In genomic region chr18:30135938-30136337, GRCh38 we compare ENCODE assay signal across 25 cellular contexts.
"Had no signal": no experiment of that assay in that cellular context is flagged by ENCODE, and none has a peak within 500 bp of the region (broad histone marks: within the 10 kb centered on the region; RNA-seq: fewer than 3 reads in every experiment).

No MANE protein-coding gene starts in this region.

- ATAC-seq: activated CD4-positive, alpha-beta T cell treated with anti-CD3 and anti-CD28 coated beads for 36 hours; activated T-helper 17 cell treated with anti-CD3 and anti-CD28 coated beads, Interleukin-2, amount 50 U/mL, for 72 hours; T-cell had no signal

- H3K36me3 ChIP-seq: cardiac muscle cell, MG63 had no signal

- H3K4me3 ChIP-seq: cardiac muscle cell, MG63, SK-N-MC had no signal

- H3K27me3 ChIP-seq: cardiac muscle cell, MG63 had no signal

- H3K27ac ChIP-seq: cardiac muscle cell, SK-N-MC, VCaP had no signal

- DNase-seq: activated CD4-positive, alpha-beta memory T cell treated with anti-CD3 and anti-CD28 coated beads, Interleukin-2, amount 10 ng/mL, durations not matched to agents 7 days and 5 days; activated CD4-positive, alpha-beta T cell treated with anti-CD3 and anti-CD28 coated beads for 36 hours; activated CD4-positive, alpha-beta T cell treated with anti-CD3 and anti-CD28 coated beads, Interleukin-2, amount 50 U/mL, for 1 hour; activated gamma-delta T cell; activated naive CD4-positive, alpha-beta T cell treated with anti-CD3 and anti-CD28 coated beads for 36 hours; activated T-cell treated with anti-CD3 and anti-CD28 coated beads for 4 hours; activated T-cell treated with anti-CD3 and anti-CD28 coated beads, Interleukin-2, amount 50 U/mL, for 48 hours; amygdala; MG63; MV-4-11; NCI-H1092 treated with DMSO at 0.1 percent for 48 hours; NCI-H1417 treated with DMSO at 0.1 percent for 48 hours; NCI-H1694; NCI-H2029; NCI-H2107; NCI-H345; NCI-H510A; NCI-H526 treated with DMSO at 0.1 percent for 48 hours; NK-92 treated with Interleukin-12 subunit alpha and Interleukin-12 subunit beta, amount 100 ng/mL, for 24 hours; OCI-M1; T-cell had no signal

- H3K9me3 ChIP-seq: MG63 had no signal
